In the genomic region with DNA sequence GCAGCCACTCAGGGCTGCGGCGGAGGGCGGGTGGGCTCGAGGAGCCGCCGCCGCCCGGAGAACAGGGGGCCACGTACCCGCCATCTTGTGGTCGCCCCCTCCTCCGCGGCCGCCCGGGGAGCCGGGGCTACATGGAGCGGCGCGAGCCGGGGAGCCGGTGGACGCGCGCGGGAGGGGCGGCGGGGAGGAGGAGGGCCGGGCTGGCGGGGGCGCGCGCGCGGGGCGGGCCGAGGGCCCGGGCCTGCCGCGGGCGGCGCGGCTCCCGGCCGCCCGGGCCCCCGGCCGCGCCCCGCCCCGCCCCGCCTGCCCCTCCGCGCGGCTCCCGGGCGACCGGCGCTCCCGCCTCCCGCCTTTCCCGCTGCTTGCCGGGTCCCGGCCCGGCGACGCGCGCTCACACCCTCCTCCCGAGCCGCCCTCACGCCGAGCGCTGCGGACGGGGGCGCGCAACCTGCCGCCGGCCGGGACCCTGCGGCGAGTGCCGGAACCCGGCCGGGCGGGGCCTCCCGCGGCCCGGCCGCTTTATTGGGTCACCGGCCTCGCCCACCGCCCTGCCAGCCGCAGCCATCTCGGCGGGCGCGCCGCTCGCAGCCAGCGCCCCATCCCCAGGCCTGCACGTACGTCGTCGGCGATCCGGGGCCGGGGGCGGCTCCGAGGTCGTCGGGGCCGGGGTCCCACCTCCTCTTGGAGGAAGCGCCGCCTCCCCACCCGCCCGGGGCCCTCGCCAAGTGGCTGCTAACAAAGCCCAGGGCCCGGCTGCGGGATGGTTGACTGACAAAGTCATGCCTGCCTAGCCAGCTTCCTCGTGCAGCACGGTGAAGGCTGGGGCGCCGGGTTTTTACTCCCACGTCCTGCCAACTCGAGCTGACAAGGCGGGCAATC, we compare ENCODE assay signal across 8 cellular contexts. TPM values are rescaled to one million over a fixed set of nuclear protein-coding genes. Genes with fewer than 3 reads are reported as not detected.
DNase-seq lines count a peak whose midpoint lies in the region; ATAC-seq, FAIRE-seq and TF ChIP-seq lines count a peak whose summit lies in the region.

A gene with protein sequence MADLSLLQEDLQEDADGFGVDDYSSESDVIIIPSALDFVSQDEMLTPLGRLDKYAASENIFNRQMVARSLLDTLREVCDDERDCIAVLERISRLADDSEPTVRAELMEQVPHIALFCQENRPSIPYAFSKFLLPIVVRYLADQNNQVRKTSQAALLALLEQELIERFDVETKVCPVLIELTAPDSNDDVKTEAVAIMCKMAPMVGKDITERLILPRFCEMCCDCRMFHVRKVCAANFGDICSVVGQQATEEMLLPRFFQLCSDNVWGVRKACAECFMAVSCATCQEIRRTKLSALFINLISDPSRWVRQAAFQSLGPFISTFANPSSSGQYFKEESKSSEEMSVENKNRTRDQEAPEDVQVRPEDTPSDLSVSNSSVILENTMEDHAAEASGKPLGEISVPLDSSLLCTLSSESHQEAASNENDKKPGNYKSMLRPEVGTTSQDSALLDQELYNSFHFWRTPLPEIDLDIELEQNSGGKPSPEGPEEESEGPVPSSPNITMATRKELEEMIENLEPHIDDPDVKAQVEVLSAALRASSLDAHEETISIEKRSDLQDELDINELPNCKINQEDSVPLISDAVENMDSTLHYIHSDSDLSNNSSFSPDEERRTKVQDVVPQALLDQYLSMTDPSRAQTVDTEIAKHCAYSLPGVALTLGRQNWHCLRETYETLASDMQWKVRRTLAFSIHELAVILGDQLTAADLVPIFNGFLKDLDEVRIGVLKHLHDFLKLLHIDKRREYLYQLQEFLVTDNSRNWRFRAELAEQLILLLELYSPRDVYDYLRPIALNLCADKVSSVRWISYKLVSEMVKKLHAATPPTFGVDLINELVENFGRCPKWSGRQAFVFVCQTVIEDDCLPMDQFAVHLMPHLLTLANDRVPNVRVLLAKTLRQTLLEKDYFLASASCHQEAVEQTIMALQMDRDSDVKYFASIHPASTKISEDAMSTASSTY (minus strand): TSS at position 159 of the 879 bp plus-strand sequence. CDS start 75 bp downstream, at position 84.

- 0 to 1% methylated on average over 36 to 127 of the region's 127 CpGs for WGBS in pancreas, 2 donors

- ATAC-seq in GM21737 (IDR thresholded peaks at IDR 0.05; ENCODE audit: unreplicated experiment) = peak; percentile 51
- peak; percentile 69 for ATAC-seq in activated naive CD8-positive, alpha-beta T cell treated with anti-CD3 and anti-CD28 coated beads, Interleukin-2, amount 50 U/mL, for 24 hours
- peak; percentile 70 to 76 (median 73) for ATAC-seq in pancreas

- no peak for FAIRE-seq in pancreas (lab: Jason Lieb, UNC)

- H3K27ac ChIP-seq in DOHH2 (ENCODE audit: low read depth, low read length) = peak within 1 kb of the TSS; percentile 39
- H3K27ac ChIP-seq in cardiac muscle cell = peak within 1 kb of the TSS; percentile 98
- H3K27ac ChIP-seq in pancreas = peak within 1 kb of the TSS; percentile 91 to 96 (median 93)
- peak within 1 kb of the TSS; percentile 94 to 99 for H3K27ac ChIP-seq in tibial artery

- peak within 1 kb of the TSS; percentile 82 for H3K27ac Mint-ChIP-seq in activated naive CD8-positive, alpha-beta T cell treated with anti-CD3 and anti-CD28 coated beads, Interleukin-2, amount 50 U/mL, for 24 hours

- H3K4me3 ChIP-seq in DOHH2 (ENCODE audit: low read length) (peak within 1 kb of the TSS; percentile 90), cardiac muscle cell (peak within 1 kb of the TSS; percentile 96), pancreas (peak within 1 kb of the TSS; percentile 68 to 76 (median 72)), tibial artery (peak within 1 kb of the TSS; percentile 96 to 98)

- H4K20me1 ChIP-seq in DOHH2 (ENCODE audit: control insufficient read depth, insufficient read depth, low read depth, low read length) = peaks cover 8% of the 10 kb centered on the region; the same call in 1 of the 2 replicates

- H3K79me2 ChIP-seq in DOHH2 (ENCODE audit: control insufficient read depth, low read length) = peaks cover 43% of the 10 kb centered on the region

- peaks cover 31% of the 10 kb centered on the region for H3K4me1 Mint-ChIP-seq in activated naive CD8-positive, alpha-beta T cell treated with anti-CD3 and anti-CD28 coated beads, Interleukin-2, amount 50 U/mL, for 24 hours

- H3K27me3 ChIP-seq in DOHH2 (ENCODE audit: control insufficient read depth, low read length) = 0 out of 2 replicates have a peak, but pooled peaks cover 2% of the 10 kb centered on the region
- no peaks in the 10 kb centered on the region for H3K27me3 ChIP-seq in cardiac muscle cell
- no peaks in the 10 kb centered on the region for H3K27me3 ChIP-seq in pancreas
- H3K27me3 ChIP-seq in tibial artery = no peaks in the 10 kb centered on the region

- peak within 1 kb of the TSS; percentile 80 for H3K4me2 ChIP-seq in DOHH2 (ENCODE audit: low read length)

- DNase-seq in LHCN-M2 (ENCODE audit: low read depth) (peak; percentile 73), T follicular helper cell (ENCODE audit: low read depth) (peak; percentile 52), cardiac muscle cell (ENCODE audit: low read depth in 1 of 2, low spot score in 1 of 2) (peak; percentile 77 to 89), pancreas (peak; percentile 81 to 93 (median 84)), tibial artery (peak; percentile 81 to 89)
- DNase-seq in activated naive CD8-positive, alpha-beta T cell treated with anti-CD3 and anti-CD28 coated beads, Interleukin-2, amount 50 U/mL, for 24 hours = peak; percentile 72

- H3K4me3 Mint-ChIP-seq in activated naive CD8-positive, alpha-beta T cell treated with anti-CD3 and anti-CD28 coated beads, Interleukin-2, amount 50 U/mL, for 24 hours = peak within 1 kb of the TSS; percentile 92

- H3K27me3 Mint-ChIP-seq in activated naive CD8-positive, alpha-beta T cell treated with anti-CD3 and anti-CD28 coated beads, Interleukin-2, amount 50 U/mL, for 24 hours = no peaks in the 10 kb centered on the region

- no peaks in the 10 kb centered on the region for H3K9me3 Mint-ChIP-seq in activated naive CD8-positive, alpha-beta T cell treated with anti-CD3 and anti-CD28 coated beads, Interleukin-2, amount 50 U/mL, for 24 hours

- peaks cover 17% of the 10 kb centered on the region for H3F3A ChIP-seq in DOHH2 (ENCODE audit: control insufficient read depth, insufficient read depth)

- H3K9me3 ChIP-seq in DOHH2 (ENCODE audit: control insufficient read depth, insufficient read depth, low read length) (no peaks in the 10 kb centered on the region), cardiac muscle cell (ENCODE audit: low read depth) (no peaks in the 10 kb centered on the region), pancreas (no peaks in the 10 kb centered on the region), tibial artery (no peaks in the 10 kb centered on the region)

- TF ChIP-seq CTCF in DOHH2 (IDR thresholded peaks at IDR 0.05; ENCODE audit: low read depth, low read length, poor library complexity, severe bottlenecking) (no peak), cardiac muscle cell (IDR thresholded peaks at IDR 0.05; ENCODE audit: low read depth, low read length) (no peak), pancreas (IDR thresholded peaks at IDR 0.05) (no peak), tibial artery (IDR thresholded peaks at IDR 0.05) (no peak)

- peaks cover 12% of the 10 kb centered on the region for H3K36me3 ChIP-seq in DOHH2 (ENCODE audit: control insufficient read depth, low read length)
- H3K36me3 ChIP-seq in cardiac muscle cell = no peaks in the 10 kb centered on the region
- H3K36me3 ChIP-seq in pancreas = no peaks in the 10 kb centered on the region
- H3K36me3 ChIP-seq in tibial artery = peaks cover 0 to 8% (median 0%) of the 10 kb centered on the region in 3 donors

- peaks cover 22% of the 10 kb centered on the region for H3K4me1 ChIP-seq in DOHH2 (ENCODE audit: control insufficient read depth, low read length)
- peaks cover 14% of the 10 kb centered on the region for H3K4me1 ChIP-seq in cardiac muscle cell (ENCODE audit: low read depth)
- peaks cover 7 to 18% (median 10%) of the 10 kb centered on the region in 3 donors for H3K4me1 ChIP-seq in pancreas
- peaks cover 0 to 53% (median 21%) of the 10 kb centered on the region in 4 donors for H3K4me1 ChIP-seq in tibial artery

- H3K9me2 ChIP-seq in DOHH2 (replicated peaks; ENCODE audit: control insufficient read depth, low read length) = no peaks in the 10 kb centered on the region

- H3K36me3 Mint-ChIP-seq in activated naive CD8-positive, alpha-beta T cell treated with anti-CD3 and anti-CD28 coated beads, Interleukin-2, amount 50 U/mL, for 24 hours (ENCODE audit: low read depth) = peaks cover 9% of the 10 kb centered on the region

- intact Hi-C loops in pancreas (cut with DNase I) (no loop called here), tibial artery (cut with DNase I; ENCODE audit: low total_unique reads) (loop anchor here (5.0 to 10.0 kb wide), 3 partner anchors 58 to 300 kb away; a partner anchor contains a TSS)

RNA-seq across cellular contexts. Expression of the gene that starts here (rescaled TPM):
- total RNA-seq in LHCN-M2 (2014; rRNA removed) (107 and 109 TPM in 2 replicates), cardiac muscle cell (58.7 and 75.1 TPM in 2 replicates), pancreas (10 to 100 TPM; 31.8 to 55.1 (median 41.1) TPM)
- 46.8 TPM for polyA plus RNA-seq in LHCN-M2 (2012)
- polyA plus RNA-seq in cardiac muscle cell (34.3 and 36.5 TPM in 2 replicates), pancreas (10 to 100 TPM; 13.7 to 24.9 TPM)

Comparison
In these comparisons a context has a peak if more than half of its experiments do, and no peak if none do; other contexts are left out.
1. Peak in every context shown above with its lines: DNase-seq, ATAC-seq, H3K4me3 ChIP-seq and H3K27ac ChIP-seq.
2. H3K27ac ChIP-seq: peak in every context shown above with its lines; median percentile 98 in cardiac muscle cell; 96 in tibial artery; 93 in pancreas; 39 in DOHH2.